Comparison of ENCODE assay signal across 29 cellular contexts in the genomic region with DNA sequence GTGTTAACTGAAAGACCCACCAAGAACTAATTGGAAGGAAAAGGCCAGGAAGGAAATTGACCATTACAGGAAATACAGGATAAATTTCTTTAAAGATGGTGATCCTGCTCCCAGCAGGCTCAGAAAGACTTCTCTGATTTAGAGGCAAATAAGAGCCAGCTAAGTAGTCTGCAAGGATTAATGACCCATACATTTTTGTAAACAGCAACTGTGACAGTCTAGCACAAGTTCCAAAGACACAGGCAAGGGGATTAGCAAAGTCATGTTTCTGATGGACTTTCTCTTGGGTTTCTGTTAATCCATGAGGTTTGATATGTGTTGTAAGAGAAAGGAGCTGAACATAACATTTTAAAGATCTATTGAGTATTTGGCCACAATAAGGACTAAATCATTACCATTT.
"Had no signal": no experiment of that assay in that cellular context is flagged by ENCODE, and none has a peak within 500 bp of the region (broad histone marks: within the 10 kb centered on the region; RNA-seq: fewer than 3 reads in every experiment).

No MANE protein-coding gene starts in this region.

- H3K4me1 Mint-ChIP-seq: memory B cell; naive thymus-derived CD4-positive, alpha-beta T cell; neural crest cell; stimulated activated naive B cell treated with anti-CD40 and anti-IgM and Interleukin-4, amounts not matched to agents 10 μg/mL and 1 μg/mL and 100 μg/mL, for 72 hours had no signal

- H3K27me3 Mint-ChIP-seq: natural killer cell treated with Interleukin-12 subunit alpha and Interleukin-12 subunit beta and Interleukin-15 and Interleukin-18, amount 100 ng/mL, for 72 hours had no signal

- H3K4me3 ChIP-seq: left ventricle myocardium inferior, lung, mucosa of descending colon, pancreas, prostate gland, right atrium auricular region, right lobe of liver, smooth muscle cell, stomach, testis, thyroid gland, transverse colon, upper lobe of left lung, vagina had no signal

- H3K27ac Mint-ChIP-seq: immature natural killer cell; memory B cell; naive thymus-derived CD4-positive, alpha-beta T cell; natural killer cell treated with Interleukin-12 subunit alpha and Interleukin-12 subunit beta and Interleukin-15 and Interleukin-18, amount 100 ng/mL, for 72 hours; stimulated activated naive B cell treated with anti-CD40 and anti-IgM and Interleukin-4, amounts not matched to agents 10 μg/mL and 1 μg/mL and 100 μg/mL, for 72 hours had no signal

- H3K36me3 ChIP-seq: left ventricle myocardium inferior, pancreas, prostate gland, right atrium auricular region, right lobe of liver, stomach, thyroid gland, transverse colon, upper lobe of left lung, vagina had no signal

- DNase-seq: hypothalamus; immature natural killer cell; kidney; left colon; left ventricle myocardium inferior; midbrain; mucosa of descending colon; naive thymus-derived CD4-positive, alpha-beta T cell; nucleus accumbens; pancreas; posterior cingulate gyrus; right lobe of liver; stimulated activated CD4-positive, alpha-beta T cell treated with anti-CD3 and anti-CD28 coated beads, Interleukin-1b, Interleukin-23, amount 100 ng/mL, for 48 hours; stimulated activated CD4-positive, alpha-beta T cell treated with anti-CD3 and anti-CD28 coated beads, Interleukin-4, amount 100 ng/mL, for 1 hour; stimulated activated naive B cell treated with anti-CD40 and anti-IgM and Interleukin-4, amounts not matched to agents 10 μg/mL and 1 μg/mL and 100 μg/mL, for 72 hours; stimulated activated naive CD8-positive, alpha-beta T cell treated with anti-CD3 and anti-CD28 coated beads, Interleukin-15, Interleukin-2, amounts not matched to agents 100 U/mL and 50 U/mL, for 24 hours; stomach; testis; thyroid gland; transverse colon; upper lobe of left lung had no signal

- ATAC-seq: left colon; mucosa of descending colon; naive thymus-derived CD4-positive, alpha-beta T cell; natural killer cell treated with Interleukin-12 subunit alpha and Interleukin-12 subunit beta and Interleukin-15 and Interleukin-18, amount 100 ng/mL, for 72 hours; pancreas; right lobe of liver; stimulated activated naive B cell treated with anti-CD40 and anti-IgM and Interleukin-4, amounts not matched to agents 10 μg/mL and 1 μg/mL and 100 μg/mL, for 72 hours; stimulated activated naive CD8-positive, alpha-beta T cell treated with anti-CD3 and anti-CD28 coated beads, Interleukin-15, Interleukin-2, amounts not matched to agents 100 U/mL and 50 U/mL, for 24 hours had no signal

- H3K4me2 ChIP-seq: smooth muscle cell had no signal

- H3K27ac ChIP-seq: left ventricle myocardium inferior, pancreas, prostate gland, right atrium auricular region, right lobe of liver, stomach, testis, thyroid gland, transverse colon, upper lobe of left lung, vagina had no signal

- H3K4me3 Mint-ChIP-seq: immature natural killer cell; memory B cell; naive thymus-derived CD4-positive, alpha-beta T cell; natural killer cell treated with Interleukin-12 subunit alpha and Interleukin-12 subunit beta and Interleukin-15 and Interleukin-18, amount 100 ng/mL, for 72 hours; neural crest cell; stimulated activated naive B cell treated with anti-CD40 and anti-IgM and Interleukin-4, amounts not matched to agents 10 μg/mL and 1 μg/mL and 100 μg/mL, for 72 hours had no signal

- H3K9me3 ChIP-seq: left ventricle myocardium inferior, mucosa of descending colon, pancreas, prostate gland, right atrium auricular region, right lobe of liver, testis, thyroid gland, transverse colon, upper lobe of left lung, vagina had no signal

- H3K9me3 Mint-ChIP-seq: memory B cell; neural crest cell; stimulated activated naive B cell treated with anti-CD40 and anti-IgM and Interleukin-4, amounts not matched to agents 10 μg/mL and 1 μg/mL and 100 μg/mL, for 72 hours had no signal

- H3K36me3 Mint-ChIP-seq: immature natural killer cell; memory B cell; naive thymus-derived CD4-positive, alpha-beta T cell; natural killer cell treated with Interleukin-12 subunit alpha and Interleukin-12 subunit beta and Interleukin-15 and Interleukin-18, amount 100 ng/mL, for 72 hours; stimulated activated naive B cell treated with anti-CD40 and anti-IgM and Interleukin-4, amounts not matched to agents 10 μg/mL and 1 μg/mL and 100 μg/mL, for 72 hours had no signal

- H3K4me1 ChIP-seq: left ventricle myocardium inferior, pancreas, prostate gland, right atrium auricular region, right lobe of liver, stomach, testis, thyroid gland, transverse colon, upper lobe of left lung, vagina had no signal

- H3K27me3 ChIP-seq: pancreas, right atrium auricular region, right lobe of liver, stomach, testis, thyroid gland, transverse colon, upper lobe of left lung, vagina had no signal
